8 cellular contexts compared by ENCODE assay signal in the genomic region with DNA sequence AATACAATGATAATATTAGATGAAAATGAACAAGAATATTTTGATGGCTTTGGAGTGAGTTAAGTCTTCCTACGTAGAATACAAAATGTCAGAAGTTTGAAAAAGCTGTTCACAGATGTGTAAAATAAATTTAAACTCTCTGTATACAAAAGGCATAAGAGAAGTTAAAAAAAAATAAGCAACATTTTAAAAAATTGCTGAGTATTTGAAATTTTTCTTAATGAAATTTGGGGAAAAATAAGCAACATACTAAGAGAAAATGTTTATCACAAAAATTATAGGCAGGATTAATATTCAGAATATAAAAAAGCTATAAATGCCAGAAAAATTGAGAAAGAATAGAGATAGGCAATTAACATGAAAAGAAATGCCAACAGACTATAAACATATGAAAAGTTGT.
"Had no signal": no experiment of that assay in that cellular context is flagged by ENCODE, and none has a peak within 500 bp of the region (broad histone marks: within the 10 kb centered on the region; RNA-seq: fewer than 3 reads in every experiment).

No MANE protein-coding gene starts in this region.

- DNase-seq: GDM1, GF-D8 had no signal

- H3K4me3 ChIP-seq: GM12878 had no signal

- FAIRE-seq: G401.6, GM12878, GM12891, GM12892, GM18507, GM19239 had no signal

- ATAC-seq: GM12878 had no signal
